In genomic region chr3:129838086-129838485, GRCh38 we compare ENCODE assay signal across 17 cellular contexts.
"Had no signal": no experiment of that assay in that cellular context is flagged by ENCODE, and none has a peak within 500 bp of the region (broad histone marks: within the 10 kb centered on the region; RNA-seq: fewer than 3 reads in every experiment).

No MANE protein-coding gene starts in this region.

- H3K9me3 ChIP-seq: pancreas had no signal

- H3K27me3 Mint-ChIP-seq: activated naive CD8-positive, alpha-beta T cell treated with anti-CD3 and anti-CD28 coated beads, Interleukin-2, amount 50 U/mL, for 24 hours; T-cell had no signal

- ATAC-seq: activated naive CD8-positive, alpha-beta T cell treated with anti-CD3 and anti-CD28 coated beads, Interleukin-2, amount 50 U/mL, for 24 hours; left ventricle myocardium superior; T-cell had no signal

- H3K27ac Mint-ChIP-seq: activated naive CD8-positive, alpha-beta T cell treated with anti-CD3 and anti-CD28 coated beads, Interleukin-2, amount 50 U/mL, for 24 hours; activated T-helper 1 cell treated with anti-CD3 and anti-CD28 coated beads, Interleukin-12 subunit alpha, Interleukin-12 subunit beta, Interleukin-2, Interleukin-4 antibody, amounts not matched to agents 30 ng/mL and 10 ng/mL and 1 ng/mL, durations not matched to agents 14 hours and 24 hours and 36 hours; T-cell had no signal

- H3K4me3 Mint-ChIP-seq: activated naive CD8-positive, alpha-beta T cell treated with anti-CD3 and anti-CD28 coated beads, Interleukin-2, amount 50 U/mL, for 24 hours; activated T-helper 1 cell treated with anti-CD3 and anti-CD28 coated beads, Interleukin-12 subunit alpha, Interleukin-12 subunit beta, Interleukin-2, Interleukin-4 antibody, amounts not matched to agents 30 ng/mL and 10 ng/mL and 1 ng/mL, durations not matched to agents 14 hours and 24 hours and 36 hours; T-cell had no signal

- DNase-seq: activated CD4-positive, CD25-positive, alpha-beta regulatory T cell treated with anti-CD3 and anti-CD28 coated beads, Interleukin-2, amount 50 U/mL, for 72 hours; activated naive CD4-positive, alpha-beta T cell treated with Interleukin-2 at 50 U/mL for 16 hours; activated naive CD8-positive, alpha-beta T cell treated with anti-CD3 and anti-CD28 coated beads, Interleukin-2, amount 50 U/mL, for 24 hours; hippocampal formation; kidney; left ventricle myocardium superior; pancreas; stimulated activated CD4-positive, alpha-beta T cell treated with anti-CD3 and anti-CD28 coated beads, Interleukin-4, amount 100 ng/mL, for 24 hours; stimulated activated naive CD4-positive, alpha-beta T cell; T-cell; T1000 had no signal

- H3K9me3 Mint-ChIP-seq: T-cell had no signal

- H3K36me3 ChIP-seq: ascending aorta, cardiac muscle cell, pancreas had no signal

- H3K4me3 ChIP-seq: ascending aorta, cardiac muscle cell, esophagus muscularis mucosa, pancreas, tibial nerve had no signal

- FAIRE-seq: colon, kidney, pancreas had no signal

- H3K27ac ChIP-seq: ascending aorta, esophagus muscularis mucosa, pancreas, tibial nerve had no signal

- H3K27me3 ChIP-seq: ascending aorta, cardiac muscle cell, esophagus muscularis mucosa, pancreas, tibial nerve had no signal
